Comparison of ENCODE assay signal across 16 cellular contexts in the genomic region with DNA sequence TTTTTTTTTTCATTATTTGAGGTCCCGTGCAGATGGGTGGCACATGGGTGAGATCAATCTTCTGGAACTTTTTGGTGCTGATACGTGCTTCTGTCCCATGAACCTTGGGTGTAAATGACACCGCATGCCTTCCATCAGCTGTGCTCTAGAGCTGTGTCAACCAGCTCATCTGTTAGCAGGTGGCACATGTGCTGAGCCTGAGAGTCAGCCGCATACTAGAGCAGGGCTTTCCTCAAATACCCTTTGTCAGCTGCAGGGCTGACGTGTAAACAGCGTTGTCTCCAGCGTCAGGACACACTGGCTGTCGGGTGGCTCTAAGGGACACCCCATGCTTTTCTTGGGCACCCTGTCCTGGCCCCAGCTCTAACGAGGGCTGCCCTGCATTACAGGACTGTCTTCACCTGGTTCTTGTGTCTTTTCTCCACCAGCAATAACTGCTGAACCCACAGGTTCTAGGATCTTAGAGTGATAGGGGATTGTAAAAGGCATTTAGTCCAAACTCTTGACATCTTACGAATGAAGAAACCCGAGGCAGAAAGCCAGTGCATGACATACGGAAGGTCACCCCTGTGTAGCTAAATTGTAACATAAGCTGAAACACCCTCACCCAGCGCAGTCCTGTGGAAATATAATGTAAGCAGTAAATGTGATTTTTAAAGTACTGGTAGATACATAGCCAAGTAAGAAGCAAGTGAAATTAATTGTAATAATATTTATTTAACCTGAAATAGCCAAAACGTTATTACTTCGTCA.
A peak's percentile ranks its signal among the peaks of the same experiment; 100 is the strongest.
DNase-seq lines count a peak whose midpoint lies in the region; TF ChIP-seq lines count a peak whose summit lies in the region.
"Had no signal": no experiment of that assay in that cellular context is flagged by ENCODE, and none has a peak within 500 bp of the region (broad histone marks: within the 10 kb centered on the region; RNA-seq: fewer than 3 reads in every experiment).

No MANE protein-coding gene starts in this region.

- H3K4ac ChIP-seq in mesenchymal stem cell (ENCODE audit: low read depth in 1 of 2, low read length in 2 of 2), result no peak overlapping the region

- CTCF ChIA-PET in A673 (lab: Charles Lee), result no interaction called here

- no peaks in the 10 kb centered on the region for H3K9me3 Mint-ChIP-seq in type B pancreatic cell
- H3K9me3 Mint-ChIP-seq: CD8-positive, alpha-beta T cell had no signal

- H3K27ac Mint-ChIP-seq in type B pancreatic cell, result peak overlapping the region; percentile 49
- H3K27ac Mint-ChIP-seq: CD8-positive, alpha-beta T cell had no signal

- H3K4me3 Mint-ChIP-seq in type B pancreatic cell, result no peak overlapping the region
- H3K4me3 Mint-ChIP-seq: CD8-positive, alpha-beta T cell had no signal

- no peak overlapping the region for H3K9ac ChIP-seq in mesenchymal stem cell (ENCODE audit: low read length)

- H3K36me3 Mint-ChIP-seq in type B pancreatic cell, result peaks cover 38% of the 10 kb centered on the region

- no peak overlapping the region for H2BK5ac ChIP-seq in mesenchymal stem cell (ENCODE audit: low read depth, low read length, poor library complexity, severe bottlenecking)

- H3K4me3 ChIP-seq in left ventricle myocardium inferior, result no peak overlapping the region
- no peak overlapping the region for H3K4me3 ChIP-seq in mesenchymal stem cell (ENCODE audit: insufficient read depth in 1 of 2, low read depth in 1 of 2, low read length in 2 of 2)
- no peak overlapping the region for H3K4me3 ChIP-seq in A673 (ENCODE audit: low read depth, low read length, poor library complexity, severe bottlenecking)

- H3K4me1 ChIP-seq in left ventricle myocardium inferior, result peaks cover 72% of the 10 kb centered on the region
- H3K4me1 ChIP-seq in mesenchymal stem cell (ENCODE audit: control insufficient read depth, insufficient read depth, low read depth, low read length), result peaks cover 11% of the 10 kb centered on the region
- peaks cover 53% of the 10 kb centered on the region for H3K4me1 ChIP-seq in A673 (ENCODE audit: insufficient read depth, low read length, poor library complexity, severe bottlenecking)

- no peak overlapping the region for H2AK5ac ChIP-seq in mesenchymal stem cell (ENCODE audit: low read length, severe bottlenecking)

- H3K9me3 ChIP-seq in left ventricle myocardium inferior (replicated peaks) (no peaks in the 10 kb centered on the region), mesenchymal stem cell (ENCODE audit: control insufficient read depth, low read length) (no peaks in the 10 kb centered on the region), A673 (ENCODE audit: low read depth, low read length, poor library complexity, severe bottlenecking) (no peaks in the 10 kb centered on the region)

- H3K27ac ChIP-seq in left ventricle myocardium inferior (replicated peaks), result peak overlapping the region; percentile 66
- H3K27ac ChIP-seq in mesenchymal stem cell (ENCODE audit: low read length, poor library complexity, severe bottlenecking), result no peak overlapping the region
- H3K27ac ChIP-seq in A673 (ENCODE audit: low read depth, low read length, poor library complexity, severe bottlenecking), result no peak overlapping the region
- H3K27ac ChIP-seq: 22Rv1 had no signal

- H3K27me3 ChIP-seq in left ventricle myocardium inferior (ENCODE audit: low read depth) (no peaks in the 10 kb centered on the region), mesenchymal stem cell (ENCODE audit: control insufficient read depth in 1 of 2, insufficient read depth in 1 of 2, low read length in 2 of 2) (no peaks in the 10 kb centered on the region), A673 (replicated peaks; ENCODE audit: insufficient read depth, low read depth, low read length, poor library complexity) (no peaks in the 10 kb centered on the region)

- no peak overlapping the region for H3K18ac ChIP-seq in mesenchymal stem cell (ENCODE audit: low read depth in 1 of 2, low read length in 2 of 2)

- 96% methylated on average over 12 of the region's 15 CpGs for WGBS in mesenchymal stem cell

- intact Hi-C loops in left ventricle myocardium inferior (cut with micrococcal nuclease), result no loop called here
- intact Hi-C loops in A673 (cut with micrococcal nuclease; ENCODE audit: unreplicated experiment), result no loop called here

- BruUV-seq in A673 (replicated peaks; lab: Mats Ljungman, UMichigan), result no TSS peak

- H4K8ac ChIP-seq in mesenchymal stem cell (ENCODE audit: low read length), result no peak overlapping the region

- H3K27me3 Mint-ChIP-seq in type B pancreatic cell, result no peaks in the 10 kb centered on the region

- H2BK120ac ChIP-seq in mesenchymal stem cell (ENCODE audit: low read depth, low read length), result no peak overlapping the region

- no peak overlapping the region for H3K23ac ChIP-seq in mesenchymal stem cell (ENCODE audit: low read length in 2 of 2)

- no peak overlapping the region for H3K4me2 ChIP-seq in mesenchymal stem cell (ENCODE audit: low read length, poor library complexity, severe bottlenecking)

- H3K79me1 ChIP-seq in mesenchymal stem cell (replicated peaks; ENCODE audit: low read length, poor library complexity, severe bottlenecking), result peaks cover 24% of the 10 kb centered on the region

- peak; percentile 19 for DNase-seq in NCI-H82 (lab: John Stamatoyannopoulos, UW)
- DNase-seq in NCI-H82 treated with DMSO at 0.1 percent for 48 hours (lab: John Stamatoyannopoulos, UW; ENCODE audit: unreplicated experiment), result no peak
- DNase-seq in left ventricle myocardium inferior, result no peak
- no peak for DNase-seq in mesenchymal stem cell
- DNase-seq in type B pancreatic cell (ENCODE audit: extremely low spot score, unreplicated experiment), result no peak
- DNase-seq in A172 (ENCODE audit: low spot score), result no peak
- no peak for DNase-seq in A673 (ENCODE audit: low spot score)
- no peak for DNase-seq in GOT3 (lab: John Stamatoyannopoulos, UW)
- DNase-seq: CD8-positive, alpha-beta T cell; HCEC 1CT; KBM-7; NCI-H1048; NCI-H1436 treated with DMSO at 0.1 percent for 48 hours; NCI-H2081 treated with DMSO at 0.1 percent for 48 hours; NCI-H510A treated with DMSO at 0.1 percent for 48 hours had no signal

- H2BK15ac ChIP-seq in mesenchymal stem cell (ENCODE audit: low read depth, poor library complexity, severe bottlenecking), result no peak overlapping the region

- no peak overlapping the region for H2AFZ ChIP-seq in mesenchymal stem cell (ENCODE audit: low read depth, low read length)

- H2BK12ac ChIP-seq in mesenchymal stem cell (ENCODE audit: low read length in 2 of 2), result no peak overlapping the region

- H3K14ac ChIP-seq in mesenchymal stem cell (ENCODE audit: low read length in 2 of 2), result no peak overlapping the region

- peaks cover 8% of the 10 kb centered on the region for H3K36me3 ChIP-seq in left ventricle myocardium inferior
- H3K36me3 ChIP-seq in mesenchymal stem cell (ENCODE audit: control insufficient read depth in 1 of 2, insufficient read depth in 2 of 2, low read depth in 1 of 2, low read length in 2 of 2), result peaks cover 17 to 18% of the 10 kb centered on the region in 2 experiments
- H3K36me3 ChIP-seq in A673 (ENCODE audit: insufficient read depth, low read length, poor library complexity, severe bottlenecking), result no peaks in the 10 kb centered on the region

- H4K91ac ChIP-seq in mesenchymal stem cell (ENCODE audit: low read length), result peak overlapping the region; percentile 37

- no peak for TF ChIP-seq CTCF in left ventricle myocardium inferior (IDR thresholded peaks at IDR 0.05; ENCODE audit: borderline replicate concordance)
- TF ChIP-seq CTCF in type B pancreatic cell (conservative IDR thresholded peaks at IDR 0.05), result no peak
- TF ChIP-seq CTCF in A673 (conservative IDR thresholded peaks at IDR 0.05; ENCODE audit: low read depth, low read length), result no peak

- POLR2A ChIA-PET in A673 (lab: Charles Lee; ENCODE audit: low non-redundant PET), result no interaction called here

- H3K4me1 Mint-ChIP-seq in type B pancreatic cell (ENCODE audit: unreplicated experiment), result peaks cover 47% of the 10 kb centered on the region
